1 cellular context compared by ENCODE assay signal in the genomic region with DNA sequence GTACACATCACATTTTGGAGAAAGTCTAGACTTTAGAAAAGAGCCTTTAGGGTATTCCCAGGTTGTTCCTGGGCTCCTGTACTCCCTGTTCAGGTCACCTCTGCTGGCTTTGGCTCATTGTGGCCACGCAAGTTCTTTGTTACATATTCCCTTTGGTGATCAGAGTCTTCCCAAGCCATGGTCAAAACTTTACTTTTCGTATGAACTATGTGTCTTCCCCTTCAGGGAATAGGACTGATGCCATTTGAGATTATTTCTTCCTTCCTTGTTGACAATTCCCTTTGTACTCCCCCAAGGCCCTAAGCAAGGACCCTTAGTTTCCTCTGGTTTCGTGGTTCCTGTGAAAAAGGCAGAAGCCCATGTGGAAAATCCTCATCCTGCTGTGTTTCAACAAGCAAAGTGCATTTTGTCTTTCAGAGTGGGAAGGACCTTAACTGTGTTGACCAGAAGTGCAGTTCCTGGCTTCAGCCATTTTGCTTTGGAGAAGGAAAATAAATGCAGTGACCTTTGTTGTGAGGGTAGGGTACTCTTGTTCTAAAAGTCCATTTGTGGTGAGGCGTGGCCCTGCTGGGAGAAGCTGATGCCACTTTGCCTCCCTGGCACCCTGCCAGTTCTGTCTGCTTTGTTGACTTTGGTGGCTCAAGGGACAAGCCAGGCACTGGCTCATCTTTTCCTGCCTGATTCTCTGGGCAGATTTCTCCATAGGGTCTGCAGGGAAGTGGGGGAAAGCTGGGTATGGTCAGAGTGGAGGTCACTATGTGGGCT.
TF ChIP-seq lines count a peak whose summit lies in the region.

No MANE protein-coding gene starts in this region.

TF ChIP-seq in HCT116, 20 proteins besides CTCF, POLR2A, EP300 and RAD21 (continued from another document):
- peak; percentile 52; the same call in 1 of the 2 replicates for TF ChIP-seq CBX3 (IDR thresholded peaks at IDR 0.05; ENCODE audit: low read depth)
- no peak for TF ChIP-seq YY1 (IDR thresholded peaks at IDR 0.05; ENCODE audit: extremely low read depth, insufficient replicate concordance, low read depth, low read length)
